In the genomic region with DNA sequence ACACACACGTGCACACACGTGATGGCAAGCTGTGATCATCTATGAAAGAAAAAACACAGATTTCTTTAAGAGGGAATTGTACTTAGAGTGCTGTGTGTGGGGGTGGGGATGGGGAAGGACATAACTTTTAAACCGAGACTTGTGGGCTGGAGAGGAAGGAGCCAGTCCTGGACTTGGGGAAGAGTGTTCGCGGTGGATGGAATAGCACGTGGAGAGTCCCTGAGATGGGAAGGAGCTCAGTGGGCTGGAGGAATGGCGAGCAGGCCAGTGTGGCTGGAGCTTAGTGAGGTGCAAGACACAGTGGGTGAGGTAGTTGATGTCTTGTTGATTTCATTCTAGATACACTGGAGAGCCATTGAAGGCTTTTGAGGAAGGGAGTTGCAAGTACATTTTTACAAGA, we compare ENCODE assay signal across 19 cellular contexts.
A peak's percentile ranks its signal among the peaks of the same experiment; 100 is the strongest.
DNase-seq lines count a peak whose midpoint lies in the region; ATAC-seq and TF ChIP-seq lines count a peak whose summit lies in the region.
"Had no signal": no experiment of that assay in that cellular context is flagged by ENCODE, and none has a peak within 500 bp of the region (broad histone marks: within the 10 kb centered on the region; RNA-seq: fewer than 3 reads in every experiment).

No MANE protein-coding gene starts in this region.

- TF ChIP-seq CTCF in CD14-positive monocyte (IDR thresholded peaks at IDR 0.05) (no peak), OCI-LY7 (conservative IDR thresholded peaks at IDR 0.05; ENCODE audit: low read length) (no peak)

- H3K4me2 ChIP-seq in OCI-LY7 (ENCODE audit: low read length), result no peak overlapping the region

- H3K27ac Mint-ChIP-seq in CD14-positive monocyte, result no peak overlapping the region
- peak overlapping the region in 7 of 8 donors; percentile 33 to 96 (median 66) for H3K27ac Mint-ChIP-seq in CD8-positive, alpha-beta memory T cell
- H3K27ac Mint-ChIP-seq in central memory CD8-positive, alpha-beta T cell (ENCODE audit: low read depth), result peak overlapping the region; percentile 69
- H3K27ac Mint-ChIP-seq in natural killer cell treated with Interleukin-12 subunit alpha and Interleukin-12 subunit beta and Interleukin-15 and Interleukin-18, amount 100 ng/mL, for 72 hours, result peak overlapping the region; percentile 44 to 65
- H3K27ac Mint-ChIP-seq: CD4-positive, alpha-beta T cell had no signal

- H3K9me2 ChIP-seq in OCI-LY7 (ENCODE audit: insufficient read depth, low read length), result no peaks in the 10 kb centered on the region

- H3K79me2 ChIP-seq in OCI-LY7 (ENCODE audit: insufficient read depth, low read depth, low read length), result no peaks in the 10 kb centered on the region

- H4K20me1 ChIP-seq in OCI-LY7 (ENCODE audit: insufficient read depth, low read length), result no peaks in the 10 kb centered on the region

- peaks cover 0 to 3% (median 0%) of the 10 kb centered on the region in 3 donors for H3K27me3 Mint-ChIP-seq in CD14-positive monocyte (ENCODE audit: low read depth in 3 of 3)
- no peaks in the 10 kb centered on the region for H3K27me3 Mint-ChIP-seq in CD8-positive, alpha-beta memory T cell
- H3K27me3 Mint-ChIP-seq in central memory CD8-positive, alpha-beta T cell, result no peaks in the 10 kb centered on the region
- no peaks in the 10 kb centered on the region for H3K27me3 Mint-ChIP-seq in natural killer cell treated with Interleukin-12 subunit alpha and Interleukin-12 subunit beta and Interleukin-15 and Interleukin-18, amount 100 ng/mL, for 72 hours
- H3K27me3 Mint-ChIP-seq: CD4-positive, alpha-beta T cell had no signal

- POLR2A ChIA-PET in CD8-positive, alpha-beta memory T cell (lab: Charles Lee), result no interaction called here
- POLR2A ChIA-PET in OCI-LY7 (lab: Charles Lee), result no interaction called here

- no TSS peak for BruUV-seq in OCI-LY7 (replicated peaks; lab: Mats Ljungman, UMichigan)

- no peak overlapping the region for H2AFZ ChIP-seq in OCI-LY7 (ENCODE audit: low read length)

- H3K4me3 ChIP-seq in CD8-positive, alpha-beta memory T cell (ENCODE audit: low read length), result no peak overlapping the region
- H3K4me3 ChIP-seq in OCI-LY7 (ENCODE audit: low read depth, low read length, poor library complexity, severe bottlenecking), result no peak overlapping the region
- H3K4me3 ChIP-seq: heart left ventricle, left lung, testis, uterus had no signal

- intact Hi-C loops in CD14-positive monocyte (cut with micrococcal nuclease) (no loop called here), OCI-LY7 (cut with micrococcal nuclease; ENCODE audit: unreplicated experiment) (no loop called here)

- peak; percentile 17 for DNase-seq in CD14-positive monocyte (ENCODE audit: low spot score)
- no peak for DNase-seq in CD8-positive, alpha-beta memory T cell
- DNase-seq in central memory CD8-positive, alpha-beta T cell (ENCODE audit: low spot score in 2 of 2), result no peak
- peak; percentile 55 for DNase-seq in natural killer cell treated with Interleukin-12 subunit alpha and Interleukin-12 subunit beta and Interleukin-15 and Interleukin-18, amount 100 ng/mL, for 72 hours (ENCODE audit: low spot score)
- DNase-seq in NCI-H128 (lab: John Stamatoyannopoulos, UW; ENCODE audit: unreplicated experiment), result no peak
- no peak for DNase-seq in NCI-H526 treated with DMSO at 0.1 percent for 48 hours (lab: John Stamatoyannopoulos, UW)
- DNase-seq in OCI-LY7 (ENCODE audit: low spot score), result no peak
- DNase-seq: activated CD4-positive, CD25-positive, alpha-beta regulatory T cell treated with anti-CD3 and anti-CD28 coated beads, Interleukin-2, amount 50 U/mL, for 72 hours; activated T-cell treated with anti-CD3 and anti-CD28 coated beads, Interleukin-2, amount 50 U/mL, for 48 hours; brain microvascular endothelial cell; CD4-positive, alpha-beta T cell; cortex of kidney; DMS79; NCI-H2171; SHP77 treated with DMSO at 0.1 percent for 48 hours; testis; uterus had no signal

- H3K27ac ChIP-seq in CD8-positive, alpha-beta memory T cell (ENCODE audit: low read depth, low read length), result no peak overlapping the region
- H3K27ac ChIP-seq in OCI-LY7 (ENCODE audit: low read depth, low read length, poor library complexity, severe bottlenecking), result no peak overlapping the region
- H3K27ac ChIP-seq: brain microvascular endothelial cell, left lung, testis, uterus had no signal

- CTCF ChIA-PET in CD8-positive, alpha-beta memory T cell (lab: Charles Lee), result interaction anchor here (0.8 kb wide), 1 partner anchor 9 kb away, joined by 3 read pairs; no protein-coding TSS in a partner anchor
- CTCF ChIA-PET in OCI-LY7 (lab: Charles Lee; ENCODE audit: unreplicated experiment), result no interaction called here

- no peaks in the 10 kb centered on the region for H3K9me3 ChIP-seq in CD8-positive, alpha-beta memory T cell (ENCODE audit: low read length)
- no peaks in the 10 kb centered on the region for H3K9me3 ChIP-seq in OCI-LY7 (ENCODE audit: low read length)
- H3K9me3 ChIP-seq: heart left ventricle, left lung, testis, uterus had no signal

- no peak for ATAC-seq in central memory CD8-positive, alpha-beta T cell (replicated peaks; ENCODE audit: extremely low read depth, poor library complexity, severe bottlenecking)
- no peak for ATAC-seq in natural killer cell treated with Interleukin-12 subunit alpha and Interleukin-12 subunit beta and Interleukin-15 and Interleukin-18, amount 100 ng/mL, for 72 hours

- peaks cover 13% of the 10 kb centered on the region for H3K4me1 Mint-ChIP-seq in CD14-positive monocyte
- H3K4me1 Mint-ChIP-seq in CD8-positive, alpha-beta memory T cell, result peaks cover 65 to 91% (median 68%) of the 10 kb centered on the region in 3 donors
- H3K4me1 Mint-ChIP-seq in central memory CD8-positive, alpha-beta T cell, result peaks cover 85% of the 10 kb centered on the region
- H3K4me1 Mint-ChIP-seq in natural killer cell treated with Interleukin-12 subunit alpha and Interleukin-12 subunit beta and Interleukin-15 and Interleukin-18, amount 100 ng/mL, for 72 hours (ENCODE audit: low read depth in 2 of 2), result peaks cover 56 to 74% of the 10 kb centered on the region in 2 donors

- H3K36me3 ChIP-seq in CD8-positive, alpha-beta memory T cell (ENCODE audit: insufficient read depth, low read length), result peaks cover 38% of the 10 kb centered on the region
- H3K36me3 ChIP-seq in OCI-LY7 (ENCODE audit: insufficient read depth, low read length), result 0 out of 2 replicates have a peak, but pooled peaks cover 15% of the 10 kb centered on the region
- H3K36me3 ChIP-seq: brain microvascular endothelial cell, uterus had no signal

- H3K9me3 Mint-ChIP-seq in CD14-positive monocyte, result no peaks in the 10 kb centered on the region
- no peaks in the 10 kb centered on the region for H3K9me3 Mint-ChIP-seq in CD8-positive, alpha-beta memory T cell
- H3K9me3 Mint-ChIP-seq in central memory CD8-positive, alpha-beta T cell, result no peaks in the 10 kb centered on the region
- H3K9me3 Mint-ChIP-seq in natural killer cell treated with Interleukin-12 subunit alpha and Interleukin-12 subunit beta and Interleukin-15 and Interleukin-18, amount 100 ng/mL, for 72 hours, result no peaks in the 10 kb centered on the region
- H3K9me3 Mint-ChIP-seq: CD4-positive, alpha-beta T cell had no signal

- H3K27me3 ChIP-seq in CD8-positive, alpha-beta memory T cell (ENCODE audit: insufficient read depth, low read length, poor library complexity, severe bottlenecking), result no peaks in the 10 kb centered on the region
- H3K27me3 ChIP-seq: brain microvascular endothelial cell, heart left ventricle, left lung, testis, uterus had no signal

- peaks cover 8% of the 10 kb centered on the region for H3K4me1 ChIP-seq in CD8-positive, alpha-beta memory T cell (ENCODE audit: insufficient read depth, low read length)
- H3K4me1 ChIP-seq in OCI-LY7 (ENCODE audit: insufficient read depth, low read length, poor library complexity, severe bottlenecking), result peaks cover 6% of the 10 kb centered on the region
- H3K4me1 ChIP-seq: uterus had no signal

- no peak overlapping the region for H3K4me3 Mint-ChIP-seq in CD14-positive monocyte
- H3K4me3 Mint-ChIP-seq in CD8-positive, alpha-beta memory T cell, result peak overlapping the region in 1 of 7 donors; percentile 21
- H3K4me3 Mint-ChIP-seq in central memory CD8-positive, alpha-beta T cell, result no peak overlapping the region
- no peak overlapping the region for H3K4me3 Mint-ChIP-seq in natural killer cell treated with Interleukin-12 subunit alpha and Interleukin-12 subunit beta and Interleukin-15 and Interleukin-18, amount 100 ng/mL, for 72 hours
- H3K4me3 Mint-ChIP-seq: CD4-positive, alpha-beta T cell had no signal

- H3K36me3 Mint-ChIP-seq in CD14-positive monocyte, result no peaks in the 10 kb centered on the region
- H3K36me3 Mint-ChIP-seq in CD8-positive, alpha-beta memory T cell, result peaks cover 6 to 93% (median 21%) of the 10 kb centered on the region in 3 donors
- peaks cover 36% of the 10 kb centered on the region for H3K36me3 Mint-ChIP-seq in central memory CD8-positive, alpha-beta T cell (ENCODE audit: insufficient read depth)
- peaks cover 6% of the 10 kb centered on the region for H3K36me3 Mint-ChIP-seq in natural killer cell treated with Interleukin-12 subunit alpha and Interleukin-12 subunit beta and Interleukin-15 and Interleukin-18, amount 100 ng/mL, for 72 hours

Comparison
In these comparisons a context has a peak if more than half of its experiments do, and no peak if none do; other contexts are left out.
1. DNase-seq: peak in CD14-positive monocyte (single experiment) and natural killer cell treated with Interleukin-12 subunit alpha and Interleukin-12 subunit beta and Interleukin-15 and Interleukin-18, amount 100 ng/mL, for 72 hours (single experiment); none in CD8-positive, alpha-beta memory T cell (0 of 5), central memory CD8-positive, alpha-beta T cell (0 of 2), NCI-H128 (single experiment), NCI-H526 treated with DMSO at 0.1 percent for 48 hours (single experiment) and OCI-LY7 (single experiment).
2. H3K27ac Mint-ChIP-seq: peak in CD8-positive, alpha-beta memory T cell (7 of 8), central memory CD8-positive, alpha-beta T cell (single experiment) and natural killer cell treated with Interleukin-12 subunit alpha and Interleukin-12 subunit beta and Interleukin-15 and Interleukin-18, amount 100 ng/mL, for 72 hours (2 of 2); none in CD14-positive monocyte (0 of 7).